19 cellular contexts compared by ENCODE assay signal in the genomic region with DNA sequence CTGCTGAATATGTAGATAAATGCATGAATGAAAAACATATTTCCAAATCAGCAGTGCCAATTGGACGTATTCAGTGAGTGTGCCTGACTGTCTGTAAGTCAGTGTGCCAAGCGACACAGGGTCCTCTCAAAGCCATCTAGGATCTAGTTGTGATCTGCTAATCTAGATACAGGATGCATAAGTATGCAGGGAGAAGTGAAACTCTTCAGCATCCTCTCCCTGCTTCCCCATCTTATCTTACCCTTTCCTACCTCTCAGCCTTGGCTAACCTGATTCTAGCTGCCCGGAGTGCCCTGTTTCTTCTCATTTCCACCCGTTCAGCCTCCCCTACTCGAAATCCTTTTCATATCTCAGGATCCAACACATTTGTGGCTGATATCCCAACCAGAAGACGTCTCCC.
A peak's percentile ranks its signal among the peaks of the same experiment; 100 is the strongest.
DNase-seq lines count a peak whose midpoint lies in the region; ATAC-seq and TF ChIP-seq lines count a peak whose summit lies in the region.
"Had no signal": no experiment of that assay in that cellular context is flagged by ENCODE, and none has a peak within 500 bp of the region (broad histone marks: within the 10 kb centered on the region; RNA-seq: fewer than 3 reads in every experiment).

No MANE protein-coding gene starts in this region.

- H3K4me3 Mint-ChIP-seq in activated CD4-positive, alpha-beta T cell treated with anti-CD3 and anti-CD28 coated beads, Interleukin-2, amount 10 ng/mL, durations not matched to agents 24 days and 14 days: no peak overlapping the region
- H3K4me3 Mint-ChIP-seq in CD8-positive, alpha-beta T cell: no peak overlapping the region
- H3K4me3 Mint-ChIP-seq in T-helper 17 cell (peak overlapping the region; percentile 45), memory B cell (no peak overlapping the region), HFFc6 (no peak overlapping the region)

- H3K9me3 Mint-ChIP-seq in activated CD4-positive, alpha-beta T cell treated with anti-CD3 and anti-CD28 coated beads, Interleukin-2, amount 10 ng/mL, durations not matched to agents 24 days and 14 days: no peaks in the 10 kb centered on the region
- no peaks in the 10 kb centered on the region for H3K9me3 Mint-ChIP-seq in CD8-positive, alpha-beta T cell
- no peaks in the 10 kb centered on the region for H3K9me3 Mint-ChIP-seq in memory B cell
- H3K9me3 Mint-ChIP-seq in HFFc6: no peaks in the 10 kb centered on the region

- H3K36me3 Mint-ChIP-seq in activated CD4-positive, alpha-beta T cell treated with anti-CD3 and anti-CD28 coated beads, Interleukin-2, amount 10 ng/mL, durations not matched to agents 24 days and 14 days (ENCODE audit: low read depth): peaks cover 74% of the 10 kb centered on the region
- peaks cover 87% of the 10 kb centered on the region for H3K36me3 Mint-ChIP-seq in CD8-positive, alpha-beta T cell
- peaks cover 10% of the 10 kb centered on the region for H3K36me3 Mint-ChIP-seq in T-helper 17 cell (ENCODE audit: low read depth)
- peaks cover 4% of the 10 kb centered on the region for H3K36me3 Mint-ChIP-seq in memory B cell
- no peaks in the 10 kb centered on the region for H3K36me3 Mint-ChIP-seq in HFFc6 (ENCODE audit: low read depth)

- intact Hi-C loops in activated CD4-positive, alpha-beta T cell treated with anti-CD3 and anti-CD28 coated beads, Interleukin-2, amount 10 ng/mL, durations not matched to agents 24 days and 14 days (cut with micrococcal nuclease): loop anchor here (5.0 kb wide), 1 partner anchor 38 kb away; no protein-coding TSS in a partner anchor
- intact Hi-C loops in CD8-positive, alpha-beta T cell (cut with DNase I, micrococcal nuclease): no loop called here

- H3K27me3 ChIP-seq in CD8-positive, alpha-beta T cell (ENCODE audit: insufficient read depth, low read length): no peaks in the 10 kb centered on the region
- H3K27me3 ChIP-seq: MG63, right lobe of liver, upper lobe of right lung had no signal

- DNase-seq in activated CD4-positive, alpha-beta T cell treated with anti-CD3 and anti-CD28 coated beads, Interleukin-2, amount 10 ng/mL, durations not matched to agents 24 days and 14 days: peak; percentile 35
- DNase-seq in activated CD4-positive, alpha-beta T cell treated with anti-CD3 and anti-CD28 coated beads, Interleukin-2, amount 50 U/mL, for 1 hour: no peak
- no peak for DNase-seq in CD8-positive, alpha-beta T cell
- DNase-seq in T-helper 17 cell (no peak), memory B cell (ENCODE audit: low spot score in 2 of 2) (no peak), SKM-1 treated with dmso at 0.1 percent for 144 hours (lab: John Stamatoyannopoulos, UW; ENCODE audit: unreplicated experiment) (no peak), HFFc6 (no peak), NCI-H1092 (lab: John Stamatoyannopoulos, UW) (no peak)
- DNase-seq: activated effector memory CD4-positive, alpha-beta T cell treated with Interleukin-2 at 50 U/mL for 16 hours; aorta; dermis blood vessel endothelial cell; glutamatergic neuron; MG63; NCI-H1694; NCI-H526; right lobe of liver; RPMI8226; T-helper 9 cell; upper lobe of right lung had no signal

- TF ChIP-seq CTCF in CD8-positive, alpha-beta T cell (IDR thresholded peaks at IDR 0.05): no peak
- no peak for TF ChIP-seq CTCF in HFFc6 (IDR thresholded peaks at IDR 0.05)

- H3K36me3 ChIP-seq in CD8-positive, alpha-beta T cell (ENCODE audit: insufficient read depth, low read length): peaks cover 60% of the 10 kb centered on the region
- H3K36me3 ChIP-seq: MG63 had no signal

- CTCF ChIA-PET in CD8-positive, alpha-beta T cell (lab: Charles Lee): no interaction called here

- peaks cover 31% of the 10 kb centered on the region for H3K4me1 Mint-ChIP-seq in activated CD4-positive, alpha-beta T cell treated with anti-CD3 and anti-CD28 coated beads, Interleukin-2, amount 10 ng/mL, durations not matched to agents 24 days and 14 days
- H3K4me1 Mint-ChIP-seq in CD8-positive, alpha-beta T cell (ENCODE audit: low read depth): peaks cover 60% of the 10 kb centered on the region
- H3K4me1 Mint-ChIP-seq in T-helper 17 cell (peaks cover 34% of the 10 kb centered on the region), memory B cell (peaks cover 8% of the 10 kb centered on the region), HFFc6 (ENCODE audit: low read depth) (no peaks in the 10 kb centered on the region)

- POLR2A ChIA-PET in CD8-positive, alpha-beta T cell (lab: Charles Lee): no interaction called here

- peak overlapping the region; percentile 13 for H3K27ac Mint-ChIP-seq in activated CD4-positive, alpha-beta T cell treated with anti-CD3 and anti-CD28 coated beads, Interleukin-2, amount 10 ng/mL, durations not matched to agents 24 days and 14 days
- H3K27ac Mint-ChIP-seq in CD8-positive, alpha-beta T cell: peak overlapping the region; percentile 93
- H3K27ac Mint-ChIP-seq in T-helper 17 cell: peak overlapping the region; percentile 91
- H3K27ac Mint-ChIP-seq in memory B cell: no peak overlapping the region
- no peak overlapping the region for H3K27ac Mint-ChIP-seq in HFFc6

- no peaks in the 10 kb centered on the region for H3K9me3 ChIP-seq in CD8-positive, alpha-beta T cell (ENCODE audit: low read length)
- H3K9me3 ChIP-seq in T-helper 17 cell (ENCODE audit: control insufficient read depth, low read length, poor library complexity, severe bottlenecking): no peaks in the 10 kb centered on the region
- H3K9me3 ChIP-seq: MG63, right lobe of liver, upper lobe of right lung had no signal

- no peak overlapping the region for H3K27ac ChIP-seq in CD8-positive, alpha-beta T cell (ENCODE audit: low read depth, low read length)
- H3K27ac ChIP-seq: right lobe of liver, upper lobe of right lung had no signal

- no peak overlapping the region for H3K4me3 ChIP-seq in CD8-positive, alpha-beta T cell (ENCODE audit: low read depth, low read length)
- H3K4me3 ChIP-seq: MG63, right lobe of liver, upper lobe of right lung had no signal

- H3K27me3 Mint-ChIP-seq in activated CD4-positive, alpha-beta T cell treated with anti-CD3 and anti-CD28 coated beads, Interleukin-2, amount 10 ng/mL, durations not matched to agents 24 days and 14 days: no peaks in the 10 kb centered on the region
- no peaks in the 10 kb centered on the region for H3K27me3 Mint-ChIP-seq in CD8-positive, alpha-beta T cell (ENCODE audit: low read depth)
- H3K27me3 Mint-ChIP-seq in T-helper 17 cell (no peaks in the 10 kb centered on the region), memory B cell (peaks cover 1% of the 10 kb centered on the region), HFFc6 (ENCODE audit: insufficient read depth) (peaks cover 25% of the 10 kb centered on the region)

- ATAC-seq in CD8-positive, alpha-beta T cell: no peak
- no peak for ATAC-seq in T-helper 17 cell
- ATAC-seq in memory B cell (ENCODE audit: low read depth): peak; percentile 77
- ATAC-seq: right lobe of liver, upper lobe of right lung had no signal

- peaks cover 39% of the 10 kb centered on the region for H3K4me1 ChIP-seq in CD8-positive, alpha-beta T cell (ENCODE audit: insufficient read depth, low read length)
- H3K4me1 ChIP-seq: right lobe of liver, upper lobe of right lung had no signal

Comparison
In these comparisons a context has a peak if more than half of its experiments do, and no peak if none do; other contexts are left out.
1. H3K27ac Mint-ChIP-seq: peak in activated CD4-positive, alpha-beta T cell treated with anti-CD3 and anti-CD28 coated beads, Interleukin-2, amount 10 ng/mL, durations not matched to agents 24 days and 14 days (single experiment), CD8-positive, alpha-beta T cell (single experiment) and T-helper 17 cell (single experiment); none in memory B cell (single experiment) and HFFc6 (single experiment).